Comparison of ENCODE assay signal across 17 cellular contexts in genomic region chr12:103205906-103206305, GRCh38.
DNase-seq lines count a peak whose midpoint lies in the region; FAIRE-seq and TF ChIP-seq lines count a peak whose summit lies in the region.
"Had no signal": no experiment of that assay in that cellular context is flagged by ENCODE, and none has a peak within 500 bp of the region (broad histone marks: within the 10 kb centered on the region; RNA-seq: fewer than 3 reads in every experiment).

No MANE protein-coding gene starts in this region.

- H3K23ac ChIP-seq in H1 (ENCODE audit: insufficient read length) = no peak overlapping the region

- WGBS in H1 (ENCODE audit: extremely low coverage in 1 of 2, insufficient coverage in 1 of 2, insufficient read length in 1 of 2, insufficient replicate concordance in 2 of 2, low coverage in 1 of 2, low lambda C conversion rate in 2 of 2, missing lambda C conversion rate in 1 of 2), 2 experiments = 79% methylated on average over 3 of the region's 3 CpGs; no CpG with 5 or more reads in 1 of the 2 experiments

- no peak for TF ChIP-seq POLR2A in H1 (IDR thresholded peaks at IDR 0.05; ENCODE audit: control extremely low read depth in 1 of 2, low read depth in 2 of 2, low read length in 2 of 2)

- H3K4me3 ChIP-seq in H1 (ENCODE audit: extremely low read depth in 1 of 4, insufficient read depth in 2 of 4, low read depth in 3 of 4, low read length in 4 of 4) = no peak overlapping the region
- H3K4me3 ChIP-seq in brain microvascular endothelial cell (ENCODE audit: low read depth, low read length) = no peak overlapping the region
- H3K4me3 ChIP-seq: BLaER1 had no signal

- no peaks in the 10 kb centered on the region for H4K20me1 ChIP-seq in H1 (replicated peaks in 1 of 2; ENCODE audit: control insufficient read depth in 1 of 2, insufficient read depth in 2 of 2, low read length in 2 of 2)
- H4K20me1 ChIP-seq: BLaER1 had no signal

- H3K79me2 ChIP-seq in H1 (ENCODE audit: control insufficient read depth in 1 of 2, insufficient read depth in 2 of 2, low read length in 2 of 2) = no peaks in the 10 kb centered on the region

- no peak overlapping the region for H3K9ac ChIP-seq in H1 (replicated peaks in 1 of 4; ENCODE audit: extremely low read depth in 1 of 4, low read depth in 3 of 4, low read length in 3 of 4)
- H3K9ac ChIP-seq: BLaER1 had no signal

- H2BK20ac ChIP-seq in H1 (ENCODE audit: low read length) = no peak overlapping the region

- no peak overlapping the region for H2BK120ac ChIP-seq in H1 (replicated peaks; ENCODE audit: low read depth, low read length)

- no peak overlapping the region for H3K4me2 ChIP-seq in H1 (ENCODE audit: insufficient read depth in 1 of 2, low read depth in 2 of 2, low read length in 2 of 2)
- H3K4me2 ChIP-seq: BLaER1 had no signal

- H3K27ac ChIP-seq in H1 (ENCODE audit: low read depth, low read length) = no peak overlapping the region
- no peak overlapping the region for H3K27ac ChIP-seq in brain microvascular endothelial cell
- H3K27ac ChIP-seq: BLaER1 had no signal

- no peaks in the 10 kb centered on the region for H3K4me1 Mint-ChIP-seq in progenitor cell of endocrine pancreas (ENCODE audit: low read depth)
- H3K4me1 Mint-ChIP-seq: IgD-negative memory B cell had no signal

- H2BK12ac ChIP-seq in H1 (ENCODE audit: low read depth, low read length) = no peak overlapping the region

- no peak overlapping the region for H2AFZ ChIP-seq in H1 (ENCODE audit: low read length)

- H3K14ac ChIP-seq in H1 (ENCODE audit: insufficient read length) = no peak overlapping the region

- no peaks in the 10 kb centered on the region for H3K9me3 Mint-ChIP-seq in progenitor cell of endocrine pancreas (ENCODE audit: low read depth)

- POLR2A ChIA-PET in H1 (lab: Charles Lee; ENCODE audit: partially characterized antibody) = no interaction called here

- H3K79me1 ChIP-seq in H1 (ENCODE audit: low read depth, low read length) = no peaks in the 10 kb centered on the region

- H3K27ac Mint-ChIP-seq in progenitor cell of endocrine pancreas = no peak overlapping the region
- H3K27ac Mint-ChIP-seq: CD8-positive, alpha-beta T cell; H9; IgD-negative memory B cell had no signal

- H3K23me2 ChIP-seq in H1 (ENCODE audit: low read depth, low read length) = no peaks in the 10 kb centered on the region

- DNase-seq in DMS53 (lab: John Stamatoyannopoulos, UW) (peak; percentile 18), DMS53 treated with DMSO at 0.1 percent for 48 hours (lab: John Stamatoyannopoulos, UW; ENCODE audit: unreplicated experiment) (no peak), OCI-M1 (lab: John Stamatoyannopoulos, UW) (peak; percentile 3), H1 (ENCODE audit: low read depth in 1 of 2, low spot score in 2 of 2) (no peak), brain microvascular endothelial cell (no peak), progenitor cell of endocrine pancreas (ENCODE audit: low spot score, unreplicated experiment) (no peak)
- no peak for DNase-seq in activated CD4-positive, alpha-beta T cell treated with anti-CD3 and anti-CD28 coated beads for 1 hour
- DNase-seq: 8988T; Calu3; CD8-positive, alpha-beta T cell; DMS79 treated with DMSO at 0.1 percent for 48 hours; GF-D8; GOT3; H9 had no signal

- H2BK15ac ChIP-seq in H1 (ENCODE audit: low read length) = no peak overlapping the region

- H4K8ac ChIP-seq in H1 (ENCODE audit: extremely low read depth, insufficient read depth, low read length) = no peak overlapping the region

- H3K27me3 ChIP-seq in H1 (replicated peaks in 1 of 4; ENCODE audit: control insufficient read depth in 3 of 4, extremely low read depth in 1 of 4, insufficient read depth in 3 of 4, low read length in 3 of 4) (no peaks in the 10 kb centered on the region), brain microvascular endothelial cell (replicated peaks) (no peaks in the 10 kb centered on the region)
- H3K27me3 ChIP-seq: BLaER1 had no signal

- no peak for TF ChIP-seq RAD21 in H1 (IDR thresholded peaks at IDR 0.05 in 1 of 2, conservative IDR thresholded peaks at IDR 0.05 in 1 of 2; ENCODE audit: low read depth in 2 of 2, low read length in 2 of 2)

- TF ChIP-seq EP300 in H1 (IDR thresholded peaks at IDR 0.05; ENCODE audit: borderline replicate concordance in 1 of 2, low read depth in 2 of 2, low read length in 2 of 2) = no peak

- peaks cover 48% of the 10 kb centered on the region for H3K27me3 Mint-ChIP-seq in progenitor cell of endocrine pancreas

- H3K9me3 ChIP-seq in H1 (ENCODE audit: insufficient read depth in 2 of 2, low read depth in 1 of 2, low read length in 1 of 2) = 0 out of 4 replicates have a peak, but pooled peaks cover 0 to 3% of the 10 kb centered on the region in 2 experiments

- TF ChIP-seq CTCF in H1 (IDR thresholded peaks at IDR 0.05; ENCODE audit: control extremely low read depth in 1 of 3, insufficient read depth in 1 of 3, low read depth in 1 of 3, low read length in 3 of 3) (no peak), brain microvascular endothelial cell (IDR thresholded peaks at IDR 0.05; ENCODE audit: low read depth, low read length, missing control alignments) (no peak), progenitor cell of endocrine pancreas (IDR thresholded peaks at IDR 0.05; ENCODE audit: unreplicated experiment) (no peak)

- in situ Hi-C loops in brain microvascular endothelial cell (cut with HindIII; ENCODE audit: low pct_ligation_motif_present, low sequenced_read_pairs) = no loop called here

- no peak overlapping the region for H2AK5ac ChIP-seq in H1 (ENCODE audit: low read depth, low read length)

- CTCF ChIA-PET in H1 (lab: Charles Lee; ENCODE audit: partially characterized antibody) = no interaction called here

- H2BK5ac ChIP-seq in H1 (ENCODE audit: low read depth, low read length) = no peak overlapping the region

- H3K36me3 Mint-ChIP-seq in progenitor cell of endocrine pancreas (ENCODE audit: insufficient read depth) = no peaks in the 10 kb centered on the region
- H3K36me3 Mint-ChIP-seq: CD8-positive, alpha-beta T cell had no signal

- no peak overlapping the region for H3K4ac ChIP-seq in H1 (replicated peaks; ENCODE audit: insufficient read length, low read depth, low read length)

- no peak overlapping the region for H3K56ac ChIP-seq in H1 (replicated peaks; ENCODE audit: insufficient read length, low read depth, low read length)

- H3K18ac ChIP-seq in H1 (ENCODE audit: extremely low read depth, low read length) = no peak overlapping the region

- no peak overlapping the region for H4K91ac ChIP-seq in H1 (replicated peaks; ENCODE audit: insufficient read length, low read length)

- no peak overlapping the region for H3K4me3 Mint-ChIP-seq in progenitor cell of endocrine pancreas (ENCODE audit: low read depth)
- H3K4me3 Mint-ChIP-seq: CD8-positive, alpha-beta T cell; H9; IgD-negative memory B cell had no signal

- FAIRE-seq in H1 (lab: Jason Lieb, UNC) = no peak
- FAIRE-seq: HepG2 had no signal

- no peak overlapping the region for H4K5ac ChIP-seq in H1 (ENCODE audit: insufficient read length, low read depth, low read length)

- H3K4me1 ChIP-seq in H1 (replicated peaks in 1 of 4; ENCODE audit: control insufficient read depth in 3 of 4, insufficient read depth in 4 of 4, low read length in 3 of 4) = no peaks in the 10 kb centered on the region
- H3K4me1 ChIP-seq: BLaER1 had no signal

- H3K36me3 ChIP-seq in H1 (ENCODE audit: control insufficient read depth in 2 of 4, insufficient read depth in 4 of 4, low read length in 3 of 4) (no peaks in the 10 kb centered on the region), brain microvascular endothelial cell (replicated peaks) (no peaks in the 10 kb centered on the region)
- H3K36me3 ChIP-seq: BLaER1 had no signal

TF ChIP-seq in H1, 55 proteins besides CTCF, POLR2A, EP300 and RAD21:
- no peak for TF ChIP-seq SIX5 (IDR thresholded peaks at IDR 0.05; ENCODE audit: low read depth, low read length)
- TF ChIP-seq RFX5 (IDR thresholded peaks at IDR 0.05; ENCODE audit: borderline replicate concordance, low read depth, low read length) = peak; percentile 76; the same call in 1 of the 2 replicates

Comparison
In these comparisons a context has a peak if more than half of its experiments do, and no peak if none do; other contexts are left out.
1. DNase-seq: peak in DMS53 (single experiment) and OCI-M1 (single experiment); none in DMS53 treated with DMSO at 0.1 percent for 48 hours (single experiment), H1 (0 of 2), activated CD4-positive, alpha-beta T cell treated with anti-CD3 and anti-CD28 coated beads for 1 hour (single experiment), brain microvascular endothelial cell (single experiment) and progenitor cell of endocrine pancreas (single experiment).